Comparison of ENCODE assay signal across 12 cellular contexts in the genomic region with DNA sequence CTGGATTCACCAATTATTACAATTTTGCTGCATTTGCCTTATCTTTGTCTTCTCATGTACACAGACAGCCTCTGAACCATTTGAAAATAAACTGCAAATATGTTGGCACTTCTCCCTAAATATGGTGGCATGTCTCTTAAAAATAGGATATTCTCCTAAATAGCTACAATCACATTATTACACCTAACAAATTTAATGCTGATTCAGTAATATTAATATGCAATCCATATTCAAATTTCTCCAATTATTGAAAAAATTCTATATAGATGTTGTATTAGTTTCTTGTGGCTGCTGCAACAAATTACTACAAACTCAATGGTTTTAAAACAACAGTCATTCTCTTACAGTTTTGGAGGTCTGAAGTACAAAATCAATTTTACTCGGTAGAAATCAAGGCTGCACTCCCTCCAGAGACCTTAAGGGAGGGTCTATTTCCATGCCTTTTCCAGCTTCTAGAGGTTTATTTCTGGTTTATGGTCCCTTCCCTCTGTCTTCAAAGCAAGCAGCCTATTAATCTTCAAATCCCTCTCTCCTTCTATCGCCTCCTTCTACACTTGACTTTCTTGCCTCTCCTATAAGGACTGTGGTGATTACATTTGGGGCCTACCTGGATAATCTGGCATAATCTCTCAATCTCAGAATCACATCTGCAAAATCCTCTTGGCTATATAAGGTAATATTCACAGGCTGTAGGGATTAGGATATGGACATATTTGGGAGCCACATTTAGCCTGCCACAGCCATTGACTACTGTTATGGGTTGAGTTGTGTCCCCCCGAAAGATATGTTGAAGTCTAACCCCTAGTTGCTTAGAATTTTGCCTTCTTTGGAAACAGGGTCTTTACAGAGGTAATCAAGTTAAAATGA. TPM values are rescaled to one million over a fixed set of nuclear protein-coding genes. Genes with fewer than 3 reads are reported as not detected.
DNase-seq lines count a peak whose midpoint lies in the region; ATAC-seq and TF ChIP-seq lines count a peak whose summit lies in the region.
"Had no signal": no experiment of that assay in that cellular context is flagged by ENCODE, and none has a peak within 500 bp of the region (broad histone marks: within the 10 kb centered on the region; RNA-seq: fewer than 3 reads in every experiment).

No MANE protein-coding gene starts in this region.

- H3K9me3 Mint-ChIP-seq in T-helper 2 cell treated with Interferon-gamma antibody and Interleukin-4, amounts not matched to agents 5 μg/mL and 100 μg/mL, for 36 hours = no peaks in the 10 kb centered on the region
- no peaks in the 10 kb centered on the region for H3K9me3 Mint-ChIP-seq in activated T-helper 2 cell treated with anti-CD3 and anti-CD28 coated beads, Interferon-gamma antibody, Interleukin-2, Interleukin-4, amounts not matched to agents 10 μg/mL and 5 μg/mL and 100 μg/mL, durations not matched to agents 14 hours and 24 hours and 36 hours
- no peaks in the 10 kb centered on the region for H3K9me3 Mint-ChIP-seq in nephron progenitor cell

- intact Hi-C loops in activated T-helper 2 cell treated with anti-CD3 and anti-CD28 coated beads, Interferon-gamma antibody, Interleukin-2, Interleukin-4, amounts not matched to agents 10 μg/mL and 5 μg/mL and 100 μg/mL, durations not matched to agents 14 hours and 24 hours and 36 hours (cut with micrococcal nuclease) = no loop called here

- H3K27ac Mint-ChIP-seq in T-helper 2 cell treated with Interferon-gamma antibody and Interleukin-4, amounts not matched to agents 5 μg/mL and 100 μg/mL, for 36 hours = peak overlapping the region; percentile 86
- H3K27ac Mint-ChIP-seq in activated T-helper 2 cell treated with anti-CD3 and anti-CD28 coated beads, Interferon-gamma antibody, Interleukin-2, Interleukin-4, amounts not matched to agents 10 μg/mL and 5 μg/mL and 100 μg/mL, durations not matched to agents 14 hours and 24 hours and 36 hours = peak overlapping the region; percentile 82
- H3K27ac Mint-ChIP-seq in nephron progenitor cell = no peak overlapping the region

- H3K79me2 ChIP-seq in KMS-11 (ENCODE audit: insufficient read depth, low read depth) = peaks cover 71% of the 10 kb centered on the region

- no peak overlapping the region for H3K4me3 ChIP-seq in KMS-11 (IDR thresholded peaks at IDR 0.05; ENCODE audit: insufficient read depth, low read depth, low read length)
- H3K4me3 ChIP-seq: heart right ventricle had no signal

- peak overlapping the region; percentile 79 for H3K4me3 Mint-ChIP-seq in T-helper 2 cell treated with Interferon-gamma antibody and Interleukin-4, amounts not matched to agents 5 μg/mL and 100 μg/mL, for 36 hours
- peak overlapping the region; percentile 55 for H3K4me3 Mint-ChIP-seq in activated T-helper 2 cell treated with anti-CD3 and anti-CD28 coated beads, Interferon-gamma antibody, Interleukin-2, Interleukin-4, amounts not matched to agents 10 μg/mL and 5 μg/mL and 100 μg/mL, durations not matched to agents 14 hours and 24 hours and 36 hours (ENCODE audit: low read depth)
- H3K4me3 Mint-ChIP-seq in nephron progenitor cell = peak overlapping the region; percentile 33

- no peaks in the 10 kb centered on the region for H3K27me3 Mint-ChIP-seq in T-helper 2 cell treated with Interferon-gamma antibody and Interleukin-4, amounts not matched to agents 5 μg/mL and 100 μg/mL, for 36 hours (ENCODE audit: low read depth)
- no peaks in the 10 kb centered on the region for H3K27me3 Mint-ChIP-seq in activated T-helper 2 cell treated with anti-CD3 and anti-CD28 coated beads, Interferon-gamma antibody, Interleukin-2, Interleukin-4, amounts not matched to agents 10 μg/mL and 5 μg/mL and 100 μg/mL, durations not matched to agents 14 hours and 24 hours and 36 hours (ENCODE audit: low read depth)
- no peaks in the 10 kb centered on the region for H3K27me3 Mint-ChIP-seq in nephron progenitor cell (ENCODE audit: low read depth, poor library complexity)

- H3K36me3 ChIP-seq in KMS-11 (ENCODE audit: insufficient read depth) = 0 out of 2 replicates have a peak, but pooled peaks cover 3% of the 10 kb centered on the region

- H3K36me3 Mint-ChIP-seq in T-helper 2 cell treated with Interferon-gamma antibody and Interleukin-4, amounts not matched to agents 5 μg/mL and 100 μg/mL, for 36 hours (ENCODE audit: low read depth) = peaks cover 32% of the 10 kb centered on the region
- H3K36me3 Mint-ChIP-seq in activated T-helper 2 cell treated with anti-CD3 and anti-CD28 coated beads, Interferon-gamma antibody, Interleukin-2, Interleukin-4, amounts not matched to agents 10 μg/mL and 5 μg/mL and 100 μg/mL, durations not matched to agents 14 hours and 24 hours and 36 hours (ENCODE audit: low read depth) = peaks cover 40% of the 10 kb centered on the region
- no peaks in the 10 kb centered on the region for H3K36me3 Mint-ChIP-seq in nephron progenitor cell (ENCODE audit: low read depth)

- peaks cover 52% of the 10 kb centered on the region for H3K4me1 Mint-ChIP-seq in T-helper 2 cell treated with Interferon-gamma antibody and Interleukin-4, amounts not matched to agents 5 μg/mL and 100 μg/mL, for 36 hours (ENCODE audit: low read depth)
- H3K4me1 Mint-ChIP-seq in activated T-helper 2 cell treated with anti-CD3 and anti-CD28 coated beads, Interferon-gamma antibody, Interleukin-2, Interleukin-4, amounts not matched to agents 10 μg/mL and 5 μg/mL and 100 μg/mL, durations not matched to agents 14 hours and 24 hours and 36 hours (ENCODE audit: low read depth) = peaks cover 53% of the 10 kb centered on the region
- H3K4me1 Mint-ChIP-seq in nephron progenitor cell = peaks cover 65% of the 10 kb centered on the region

- peaks cover 56% of the 10 kb centered on the region for H3K4me1 ChIP-seq in KMS-11 (ENCODE audit: low read depth, poor library complexity, severe bottlenecking)

- no peak for TF ChIP-seq CTCF in KMS-11 (conservative IDR thresholded peaks at IDR 0.05; ENCODE audit: low read depth, low read length)
- no peak for TF ChIP-seq CTCF in nephron progenitor cell (IDR thresholded peaks at IDR 0.05)

- H3K27ac ChIP-seq in KMS-11 = peak overlapping the region; percentile 72; the same call in 1 of the 2 replicates
- H3K27ac ChIP-seq: VCaP had no signal

- ATAC-seq in HG03280 (IDR thresholded peaks at IDR 0.05; ENCODE audit: unreplicated experiment) (no peak), GM18907 (IDR thresholded peaks at IDR 0.05; ENCODE audit: unreplicated experiment) (no peak)
- ATAC-seq: heart right ventricle had no signal

- H4K20me1 ChIP-seq in KMS-11 (ENCODE audit: insufficient read depth) = no peaks in the 10 kb centered on the region

- H3K4me2 ChIP-seq in KMS-11 = peak overlapping the region; percentile 86

- H3K9ac ChIP-seq in KMS-11 = peak overlapping the region; percentile 1; the same call in 1 of the 2 replicates

- H3K27me3 ChIP-seq in KMS-11 (ENCODE audit: insufficient read depth, low read depth) = no peaks in the 10 kb centered on the region
- H3K27me3 ChIP-seq: heart right ventricle had no signal

- no peak for DNase-seq in T-helper 2 cell treated with Interferon-gamma antibody and Interleukin-4, amounts not matched to agents 5 μg/mL and 100 μg/mL, for 36 hours (ENCODE audit: low spot score)
- DNase-seq in T-helper 2 cell (no peak), nephron progenitor cell (no peak), kidney glomerular epithelial cell (lab: John Stamatoyannopoulos, UW) (no peak)
- no peak for DNase-seq in activated T-helper 2 cell treated with anti-CD3 and anti-CD28 coated beads, Interferon-gamma antibody, Interleukin-2, Interleukin-4, amounts not matched to agents 10 μg/mL and 5 μg/mL and 100 μg/mL, durations not matched to agents 14 hours and 24 hours and 36 hours (ENCODE audit: low spot score)
- DNase-seq: effector CD4-positive, alpha-beta T cell; NCI-H146 had no signal

- H2AFZ ChIP-seq in KMS-11 (ENCODE audit: low read depth) = no peak overlapping the region

RNA-seq across cellular contexts. Expression of gene BOLA1, which starts 52.5 kb away (rescaled TPM):
- total RNA-seq in activated T-helper 2 cell treated with anti-CD3 and anti-CD28 coated beads, Interferon-gamma antibody, Interleukin-2, Interleukin-4, amounts not matched to agents 10 μg/mL and 5 μg/mL and 100 μg/mL, durations not matched to agents 14 hours and 24 hours and 36 hours = 23.6 and 26.6 TPM in 2 replicates
